8 cellular contexts compared by ENCODE assay signal in genomic region chr5:79612667-79613190, GRCh38. TPM values are rescaled to one million over a fixed set of nuclear protein-coding genes. Genes with fewer than 3 reads are reported as not detected.
DNase-seq lines count a peak whose midpoint lies in the region; ATAC-seq, FAIRE-seq and TF ChIP-seq lines count a peak whose summit lies in the region.

No MANE protein-coding gene starts in this region.

- no peak for FAIRE-seq in endothelial cell of umbilical vein (lab: Jason Lieb, UNC)

- H3K27ac ChIP-seq in Panc1 (ENCODE audit: low read length) (peak overlapping the region; percentile 99), endothelial cell of umbilical vein (ENCODE audit: insufficient read depth, low read depth, low read length) (peak overlapping the region; percentile 64)

- no peaks in the 10 kb centered on the region for H3K27me3 Mint-ChIP-seq in nephron progenitor cell (ENCODE audit: low read depth, poor library complexity)

- peak overlapping the region; percentile 80 for H3K9ac ChIP-seq in endothelial cell of umbilical vein (replicated peaks; ENCODE audit: extremely low read depth, insufficient read depth, low read length)

- H3K4me3 ChIP-seq in Panc1 (ENCODE audit: low read depth in 2 of 2, low read length in 2 of 2) (peak overlapping the region; percentile 90 to 94), endothelial cell of umbilical vein (replicated peaks in 1 of 3; ENCODE audit: insufficient read depth in 1 of 3, low read depth in 1 of 3, low read length in 3 of 3) (peak overlapping the region; percentile 70 to 95 (median 95))

- H3K9me3 Mint-ChIP-seq in nephron progenitor cell, result peaks cover 55% of the 10 kb centered on the region

- H3K27me3 ChIP-seq in Panc1 (ENCODE audit: control insufficient read depth, insufficient read depth, low read length) (no peaks in the 10 kb centered on the region), endothelial cell of umbilical vein (ENCODE audit: control insufficient read depth in 2 of 2, insufficient read depth in 2 of 2, low read length in 2 of 2) (no peaks in the 10 kb centered on the region)

- intact Hi-C loops in Panc1 (cut with micrococcal nuclease; ENCODE audit: unreplicated experiment) (no loop called here), endothelial cell of umbilical vein (cut with micrococcal nuclease) (loop anchor here (1.0 to 10.0 kb wide), 2 partner anchors 99 to 792 kb away; partner anchors contain the start of gene ZFYVE16)

- peaks cover 23% of the 10 kb centered on the region for H3K4me1 Mint-ChIP-seq in nephron progenitor cell

- H3K4me1 ChIP-seq in Panc1 (ENCODE audit: control insufficient read depth, insufficient read depth, low read length) (peaks cover 14% of the 10 kb centered on the region; the same call in 1 of the 2 replicates), endothelial cell of umbilical vein (ENCODE audit: control insufficient read depth, extremely low read depth, insufficient read depth, low read length) (peaks cover 5% of the 10 kb centered on the region)

- POLR2A ChIA-PET in Panc1 (lab: Charles Lee), result interaction anchor here (0.5 kb wide), 1 partner anchor 389 kb away, joined by 3 read pairs; no protein-coding TSS in a partner anchor
- POLR2A ChIA-PET in endothelial cell of umbilical vein (lab: Charles Lee), result no interaction called here

- no peak for TF ChIP-seq CTCF in GM13977 (IDR thresholded peaks at IDR 0.05; ENCODE audit: extremely low read depth, insufficient read depth, missing control alignments)
- TF ChIP-seq CTCF in Panc1 (IDR thresholded peaks at IDR 0.05), result no peak
- TF ChIP-seq CTCF in endothelial cell of umbilical vein (IDR thresholded peaks at IDR 0.05; ENCODE audit: extremely low read depth in 1 of 2, insufficient read depth in 1 of 2, low read depth in 1 of 2, low read length in 2 of 2), result peak in 1 of 2 donors; percentile 1
- no peak for TF ChIP-seq CTCF in nephron progenitor cell (IDR thresholded peaks at IDR 0.05)

- BruUV-seq in Panc1 (replicated peaks; lab: Mats Ljungman, UMichigan) (no TSS peak), endothelial cell of umbilical vein (replicated peaks; lab: Mats Ljungman, UMichigan) (TSS peak; percentile 61)

- CTCF ChIA-PET in Panc1 (lab: Charles Lee), result no interaction called here
- CTCF ChIA-PET in endothelial cell of umbilical vein (lab: Charles Lee), result interaction anchor here (2.2 to 2.9 kb wide), 2 partner anchors 9 to 12 kb away, joined by 7 to 11 read pairs; no protein-coding TSS in a partner anchor

- DNase-seq in GM13977 (ENCODE audit: low spot score) (peak; percentile 9), Panc1 (ENCODE audit: low read depth, low spot score) (no peak), endothelial cell of umbilical vein (ENCODE audit: low read depth, low spot score) (no peak), nephron progenitor cell (no peak), NCI-H510A treated with DMSO at 0.1 percent for 48 hours (lab: John Stamatoyannopoulos, UW) (no peak)

- ATAC-seq in HG02571 (IDR thresholded peaks at IDR 0.05; ENCODE audit: unreplicated experiment) (peak; percentile 22), Panc1 (peak; percentile 20; the same call in 1 of the 2 replicates), HG03442 (IDR thresholded peaks at IDR 0.05; ENCODE audit: unreplicated experiment) (no peak), GM18520 (IDR thresholded peaks at IDR 0.05; ENCODE audit: unreplicated experiment) (no peak)

- H4K20me1 ChIP-seq in endothelial cell of umbilical vein (replicated peaks; ENCODE audit: control insufficient read depth, extremely low read depth, insufficient read depth, low read length), result peaks cover 2% of the 10 kb centered on the region

- H3K36me3 ChIP-seq in Panc1 (ENCODE audit: control insufficient read depth, insufficient read depth, low read length) (peaks cover 11% of the 10 kb centered on the region), endothelial cell of umbilical vein (ENCODE audit: control insufficient read depth in 2 of 2, extremely low read depth in 1 of 2, insufficient read depth in 2 of 2, low read length in 2 of 2) (no peaks in the 10 kb centered on the region)

- peak overlapping the region; percentile 67 for H2AFZ ChIP-seq in endothelial cell of umbilical vein (ENCODE audit: low read depth, low read length)

- H3K9me1 ChIP-seq in endothelial cell of umbilical vein (replicated peaks; ENCODE audit: control insufficient read depth, extremely low read depth, insufficient read depth, low read length), result no peaks in the 10 kb centered on the region

- H3K4me3 Mint-ChIP-seq in nephron progenitor cell, result peak overlapping the region; percentile 98

- in situ Hi-C loops in GM13977 (cut with MboI; ENCODE audit: low pct_unique_long_range_greater_than_20kb, low sequenced_read_pairs, unreplicated experiment), result no loop called here
- in situ Hi-C loops in Panc1 (cut with HindIII; ENCODE audit: low pct_unique_long_range_greater_than_20kb, low sequenced_read_pairs), result no loop called here

- peak overlapping the region; percentile 100 for H3K27ac Mint-ChIP-seq in nephron progenitor cell

- peak overlapping the region; percentile 95 for H3K4me2 ChIP-seq in endothelial cell of umbilical vein (ENCODE audit: insufficient read depth, low read length)

- H3K9me3 ChIP-seq in Panc1 (ENCODE audit: control insufficient read depth, insufficient read depth, low read depth, low read length) (peaks cover 14% of the 10 kb centered on the region; the same call in 1 of the 2 replicates), endothelial cell of umbilical vein (replicated peaks; ENCODE audit: control insufficient read depth, insufficient read depth, low read length) (peaks cover 2% of the 10 kb centered on the region)

- H3K79me2 ChIP-seq in endothelial cell of umbilical vein (ENCODE audit: control insufficient read depth, insufficient read depth, low read length), result peaks cover 46% of the 10 kb centered on the region

- TF ChIP-seq POLR2A in endothelial cell of umbilical vein (IDR thresholded peaks at IDR 0.05; ENCODE audit: low read depth, low read length), result no peak

- peaks cover 41% of the 10 kb centered on the region for H3K36me3 Mint-ChIP-seq in nephron progenitor cell (ENCODE audit: low read depth)

- dilution Hi-C loops in endothelial cell of umbilical vein (cut with MboI; ENCODE audit: extremely low pct_ligation_motif_present, low sequenced_read_pairs), result no loop called here

TF ChIP-seq in endothelial cell of umbilical vein, 7 proteins besides CTCF, POLR2A, EP300 and RAD21:
- no peak for TF ChIP-seq EZH2 (IDR thresholded peaks at IDR 0.05; ENCODE audit: borderline replicate concordance, low read depth, low read length, severe bottlenecking)

RNA-seq across cellular contexts. Expression of gene TENT2, which starts 0.5 kb away (rescaled TPM):
- total RNA-seq in Panc1 (2021; ENCODE audit: unreplicated experiment) (55.3 TPM), endothelial cell of umbilical vein (43.1 and 55.5 TPM in 2 replicates)
- polyA plus RNA-seq in Panc1 (2012; ENCODE audit: insufficient read length), result 29.9 TPM
- 17.2 and 17.6 TPM in 2 replicates for polyA plus RNA-seq in endothelial cell of umbilical vein
- polyA plus RNA-seq in endothelial cell of umbilical vein (2011; cell fraction: cytosol; rRNA removed), result 14.2 and 16.1 TPM in 2 replicates
- polyA plus RNA-seq in endothelial cell of umbilical vein (2011; cell fraction: nucleus; rRNA removed), result 65.5 and 67.2 TPM in 2 replicates
- 16.5 and 21.0 TPM in 2 replicates for polyA plus RNA-seq in endothelial cell of umbilical vein (2012)
- polyA minus RNA-seq in endothelial cell of umbilical vein, result 53.5 and 54.8 TPM in 2 replicates
- polyA minus RNA-seq in endothelial cell of umbilical vein (2011; cell fraction: cytosol; rRNA and poly(A)+ RNA removed), result 12.6 TPM
- polyA minus RNA-seq in endothelial cell of umbilical vein (2011; cell fraction: nucleus; rRNA and poly(A)+ RNA removed), result 128 and 149 TPM in 2 replicates

Comparison
In these comparisons a context has a peak if more than half of its experiments do, and no peak if none do; other contexts are left out.
1. ATAC-seq: peak in HG02571 (single experiment) and Panc1 (single experiment); none in HG03442 (single experiment) and GM18520 (single experiment).